Comparison of ENCODE assay signal across 12 cellular contexts in genomic region chr20:10306440-10307358, GRCh38.
DNase-seq lines count a peak whose midpoint lies in the region; ATAC-seq and TF ChIP-seq lines count a peak whose summit lies in the region.
"Had no signal": no experiment of that assay in that cellular context is flagged by ENCODE, and none has a peak within 500 bp of the region (broad histone marks: within the 10 kb centered on the region; RNA-seq: fewer than 3 reads in every experiment).

No MANE protein-coding gene starts in this region.

- H3K36me3 ChIP-seq in mammary epithelial cell (ENCODE audit: insufficient read depth, low read length) (no peaks in the 10 kb centered on the region), breast epithelium (no peaks in the 10 kb centered on the region), fibroblast of lung (ENCODE audit: control insufficient read depth, insufficient read depth, low read length) (no peaks in the 10 kb centered on the region), esophagus muscularis mucosa (no peaks in the 10 kb centered on the region)
- H3K36me3 ChIP-seq: cardiac muscle cell, SJCRH30, transverse colon had no signal

- TF ChIP-seq EP300 in esophagus muscularis mucosa (IDR thresholded peaks at IDR 0.05) = no peak

- peaks cover 51% of the 10 kb centered on the region for H3K4me1 ChIP-seq in mammary epithelial cell (ENCODE audit: insufficient read depth, low read length)
- H3K4me1 ChIP-seq in breast epithelium = no peaks in the 10 kb centered on the region
- peaks cover 23% of the 10 kb centered on the region for H3K4me1 ChIP-seq in fibroblast of lung (ENCODE audit: control insufficient read depth, extremely low read depth, insufficient read depth, low read length)
- no peaks in the 10 kb centered on the region for H3K4me1 ChIP-seq in esophagus muscularis mucosa
- H3K4me1 ChIP-seq: SJCRH30, transverse colon had no signal

- H3K79me2 ChIP-seq in mammary epithelial cell (ENCODE audit: insufficient read depth, low read length) (no peaks in the 10 kb centered on the region), fibroblast of lung (ENCODE audit: control insufficient read depth, insufficient read depth, low read length) (no peaks in the 10 kb centered on the region)

- no peaks in the 10 kb centered on the region for H4K20me1 ChIP-seq in mammary epithelial cell (ENCODE audit: insufficient read depth, low read length)
- no peaks in the 10 kb centered on the region for H4K20me1 ChIP-seq in fibroblast of lung (ENCODE audit: control insufficient read depth, extremely low read depth, insufficient read depth, low read length)

- DNase-seq in mammary epithelial cell (peak; percentile 60), breast epithelium (ENCODE audit: low spot score in 2 of 2) (no peak), fibroblast of lung (ENCODE audit: low read depth in 2 of 2) (peak; percentile 89 to 96), esophagus muscularis mucosa (ENCODE audit: extremely low spot score) (no peak), NCI-H748 (lab: John Stamatoyannopoulos, UW; ENCODE audit: unreplicated experiment) (no peak)
- DNase-seq in activated naive CD4-positive, alpha-beta T cell treated with Interleukin-2 at 50 U/mL for 16 hours = no peak
- DNase-seq: NCI-H1417, SJCRH30, transverse colon had no signal

- TF ChIP-seq POLR2A in breast epithelium (IDR thresholded peaks at IDR 0.05) = no peak
- no peak for TF ChIP-seq POLR2A in esophagus muscularis mucosa (IDR thresholded peaks at IDR 0.05; ENCODE audit: low read depth)

- H3K9me3 ChIP-seq in mammary epithelial cell (replicated peaks; ENCODE audit: insufficient read depth, low read length) (no peaks in the 10 kb centered on the region), breast epithelium (no peaks in the 10 kb centered on the region), fibroblast of lung (ENCODE audit: control insufficient read depth, insufficient read depth, low read depth, low read length) (no peaks in the 10 kb centered on the region), esophagus muscularis mucosa (no peaks in the 10 kb centered on the region)
- H3K9me3 ChIP-seq: SJCRH30, transverse colon had no signal

- peak overlapping the region; percentile 60 for H3K4me2 ChIP-seq in mammary epithelial cell (ENCODE audit: insufficient read depth, low read depth, low read length)
- peak overlapping the region; percentile 51 for H3K4me2 ChIP-seq in fibroblast of lung (ENCODE audit: extremely low read depth, insufficient read depth, low read length)

- no TSS peak for BruUV-seq in mammary epithelial cell (replicated peaks; lab: Mats Ljungman, UMichigan)

- H3K27ac ChIP-seq in mammary epithelial cell (ENCODE audit: insufficient read depth, low read depth, low read length) (no peak overlapping the region), breast epithelium (no peak overlapping the region), fibroblast of lung (ENCODE audit: insufficient read depth, low read length) (peak overlapping the region; percentile 55), esophagus muscularis mucosa (replicated peaks in 1 of 4) (no peak overlapping the region)
- H3K27ac ChIP-seq: cardiac muscle cell, SJCRH30, transverse colon had no signal

- in situ Hi-C loops in mammary epithelial cell (cut with MboI; ENCODE audit: low sequenced_read_pairs in 2 of 2) = no loop called here

- no peak overlapping the region for H3K4me3 ChIP-seq in mammary epithelial cell (replicated peaks in 1 of 3; ENCODE audit: insufficient read depth in 1 of 3, low read depth in 2 of 3, low read length in 3 of 3)
- H3K4me3 ChIP-seq in breast epithelium = no peak overlapping the region
- no peak overlapping the region for H3K4me3 ChIP-seq in fibroblast of lung (replicated peaks in 1 of 4; ENCODE audit: control extremely low read depth in 1 of 4, insufficient read depth in 1 of 4, low read depth in 3 of 4, low read length in 4 of 4)
- H3K4me3 ChIP-seq in esophagus muscularis mucosa = no peak overlapping the region
- H3K4me3 ChIP-seq: cardiac muscle cell, SJCRH30, transverse colon had no signal

- CTCF ChIA-PET in mammary epithelial cell (lab: Charles Lee; ENCODE audit: low non-redundant PET) = interaction anchor here (0.6 kb wide), 1 partner anchor 330 kb away, joined by 3 read pairs; no protein-coding TSS in a partner anchor

- ATAC-seq in SK-N-SH treated with all-trans-retinoic acid at 6 μM for 48 hours (peak; percentile 56), GM21360 (IDR thresholded peaks at IDR 0.05; ENCODE audit: unreplicated experiment) (no peak)

- TF ChIP-seq CTCF in mammary epithelial cell (conservative IDR thresholded peaks at IDR 0.05 in 1 of 2, IDR thresholded peaks at IDR 0.05 in 1 of 2; ENCODE audit: extremely low read depth in 1 of 2, insufficient read depth in 1 of 2, low read depth in 1 of 2, low read length in 2 of 2) = no peak
- no peak for TF ChIP-seq CTCF in breast epithelium (IDR thresholded peaks at IDR 0.05)
- TF ChIP-seq CTCF in fibroblast of lung (conservative IDR thresholded peaks at IDR 0.05 in 1 of 2, IDR thresholded peaks at IDR 0.05 in 1 of 2; ENCODE audit: low read depth in 1 of 2, low read length in 2 of 2) = no peak
- TF ChIP-seq CTCF in esophagus muscularis mucosa (IDR thresholded peaks at IDR 0.05) = no peak

- H2AFZ ChIP-seq in mammary epithelial cell (ENCODE audit: low read depth, low read length) (no peak overlapping the region), fibroblast of lung (ENCODE audit: low read length) (no peak overlapping the region)

- H3K27me3 ChIP-seq in mammary epithelial cell (ENCODE audit: insufficient read depth, low read length) (no peaks in the 10 kb centered on the region), breast epithelium (no peaks in the 10 kb centered on the region), fibroblast of lung (ENCODE audit: control insufficient read depth, insufficient read depth, low read length) (no peaks in the 10 kb centered on the region), esophagus muscularis mucosa (peaks cover 0 to 4% (median 0%) of the 10 kb centered on the region in 4 donors)
- H3K27me3 ChIP-seq: cardiac muscle cell, SJCRH30 had no signal

- 56% methylated on average over 3 of the region's 3 CpGs for WGBS in mammary epithelial cell (ENCODE audit: low coverage, missing lambda C conversion rate)
- WGBS in esophagus muscularis mucosa = 69% methylated on average over 3 of the region's 3 CpGs

- dilution Hi-C loops in mammary epithelial cell (cut with HindIII; ENCODE audit: low sequenced_read_pairs) = no loop called here

- no peak overlapping the region for H3K9ac ChIP-seq in mammary epithelial cell (ENCODE audit: insufficient read depth, low read length)
- H3K9ac ChIP-seq in fibroblast of lung (ENCODE audit: insufficient read depth, low read length) = no peak overlapping the region

- intact Hi-C loops in mammary epithelial cell (cut with micrococcal nuclease) = loop anchor here (10.0 kb wide), 1 partner anchor 108 kb away; no protein-coding TSS in a partner anchor
- intact Hi-C loops in breast epithelium (cut with DNase I; ENCODE audit: low total_unique reads) = no loop called here
- intact Hi-C loops in esophagus muscularis mucosa (cut with DNase I) = no loop called here

TF ChIP-seq in SK-N-SH treated with all-trans-retinoic acid at 6 μM for 48 hours, 23 proteins besides CTCF, POLR2A, EP300 and RAD21:
- TF ChIP-seq PPARA (CRISPR knock-in tag; IDR thresholded peaks at IDR 0.05; ENCODE audit: borderline replicate concordance) (no peak), TOX (CRISPR knock-in tag; IDR thresholded peaks at IDR 0.05; ENCODE audit: borderline replicate concordance) (peak; percentile 48; the same call in 1 of the 2 replicates), PATZ1 (CRISPR knock-in tag; IDR thresholded peaks at IDR 0.05; ENCODE audit: borderline replicate concordance) (peak; percentile 72; the same call in 1 of the 2 replicates), ISL1 (CRISPR knock-in tag; IDR thresholded peaks at IDR 0.05) (peak; percentile 92)
TF ChIP-seq in SK-N-SH treated with all-trans-retinoic acid at 6 μM for 48 hours: peak in this region for 3.

Comparison
In these comparisons a context has a peak if more than half of its experiments do, and no peak if none do; other contexts are left out.
1. DNase-seq: peak in mammary epithelial cell (single experiment) and fibroblast of lung (2 of 2); none in breast epithelium (0 of 2), esophagus muscularis mucosa (single experiment), activated naive CD4-positive, alpha-beta T cell treated with Interleukin-2 at 50 U/mL for 16 hours (single experiment) and NCI-H748 (single experiment).